In the genomic region with DNA sequence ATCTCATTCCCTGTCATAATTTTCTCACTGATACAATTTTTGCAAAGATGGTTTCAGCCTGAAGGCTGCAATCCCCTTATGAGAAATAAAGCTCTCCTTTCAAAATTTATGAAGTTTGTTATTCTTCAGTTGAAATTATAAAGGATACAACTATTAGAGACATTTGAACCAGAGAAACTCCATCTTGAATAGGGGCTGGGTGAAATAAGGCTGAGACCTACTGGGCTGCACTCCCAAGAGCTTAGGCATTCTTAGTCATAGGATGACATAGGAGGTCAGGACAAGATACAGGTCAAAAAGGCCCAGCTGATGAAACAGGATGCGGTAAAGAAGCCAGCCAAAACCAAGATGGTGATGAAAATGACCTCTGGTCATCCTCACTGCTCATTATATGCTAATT, we compare ENCODE assay signal across 21 cellular contexts. TPM values are rescaled to one million over a fixed set of nuclear protein-coding genes. Genes with fewer than 3 reads are reported as not detected.
DNase-seq lines count a peak whose midpoint lies in the region; ATAC-seq and TF ChIP-seq lines count a peak whose summit lies in the region.
"Had no signal": no experiment of that assay in that cellular context is flagged by ENCODE, and none has a peak within 500 bp of the region (broad histone marks: within the 10 kb centered on the region; RNA-seq: fewer than 3 reads in every experiment).

No MANE protein-coding gene starts in this region.

- H3K27me3 ChIP-seq in mammary epithelial cell (ENCODE audit: insufficient read depth, low read length), result no peaks in the 10 kb centered on the region
- H3K27me3 ChIP-seq in osteoblast (ENCODE audit: insufficient read depth, low read length), result no peaks in the 10 kb centered on the region
- H3K27me3 ChIP-seq: BLaER1, cardiac muscle cell, SJCRH30 had no signal

- H3K4me3 ChIP-seq in GM12865 (ENCODE audit: low read depth, low read length) (no peak overlapping the region), mammary epithelial cell (replicated peaks in 1 of 3; ENCODE audit: insufficient read depth in 1 of 3, low read depth in 2 of 3, low read length in 3 of 3) (no peak overlapping the region), osteoblast (ENCODE audit: insufficient read depth, low read length) (no peak overlapping the region)
- H3K4me3 ChIP-seq: BLaER1, cardiac muscle cell, SJCRH30 had no signal

- BruUV-seq in mammary epithelial cell (replicated peaks; lab: Mats Ljungman, UMichigan), result no TSS peak

- H3K4me1 ChIP-seq in mammary epithelial cell (ENCODE audit: insufficient read depth, low read length), result peaks cover 6% of the 10 kb centered on the region
- peaks cover 55% of the 10 kb centered on the region for H3K4me1 ChIP-seq in osteoblast (ENCODE audit: insufficient read depth, low read length)
- H3K4me1 ChIP-seq: parathyroid adenoma, SJCRH30 had no signal

- intact Hi-C loops in mammary epithelial cell (cut with micrococcal nuclease), result loop anchor here (5.0 kb wide), 1 partner anchor 73 kb away; no protein-coding TSS in a partner anchor

- CTCF ChIA-PET in mammary epithelial cell (lab: Charles Lee; ENCODE audit: low non-redundant PET), result no interaction called here

- DNase-seq in GM12865 (ENCODE audit: low read depth), result peak; percentile 43
- peak; percentile 80 for DNase-seq in M059J (ENCODE audit: low read depth)
- peak; percentile 46 for DNase-seq in mammary epithelial cell
- DNase-seq in osteoblast (ENCODE audit: insufficient read length, low spot score, missing footprints), result no peak
- DNase-seq in amniotic stem cell (lab: John Stamatoyannopoulos, UW), result no peak
- DNase-seq: activated B cell treated with CpG ODN at 0.5 μM for 24 hours; activated CD8-positive, alpha-beta memory T cell treated with anti-CD3 and anti-CD28 coated beads for 24 hours; activated naive CD8-positive, alpha-beta T cell treated with anti-CD3 and anti-CD28 coated beads, Interleukin-2, amount 10 ng/mL, durations not matched to agents 7 days and 5 days; islet precursor cell; NCI-H1092 treated with DMSO at 0.1 percent for 48 hours; NCI-H524 treated with DMSO at 0.1 percent for 48 hours; SJCRH30; stimulated activated CD4-positive, alpha-beta T cell treated with anti-CD3 and anti-CD28 coated beads, Interleukin-4, amount 100 ng/mL, for 1 hour had no signal

- no peaks in the 10 kb centered on the region for H3K79me2 ChIP-seq in mammary epithelial cell (ENCODE audit: insufficient read depth, low read length)
- no peaks in the 10 kb centered on the region for H3K79me2 ChIP-seq in osteoblast (ENCODE audit: insufficient read depth, low read length)
- H3K79me2 ChIP-seq: parathyroid adenoma had no signal

- no peaks in the 10 kb centered on the region for H4K20me1 ChIP-seq in mammary epithelial cell (ENCODE audit: insufficient read depth, low read length)
- H4K20me1 ChIP-seq in osteoblast (ENCODE audit: insufficient read depth, low read length), result no peaks in the 10 kb centered on the region
- H4K20me1 ChIP-seq: BLaER1 had no signal

- TF ChIP-seq CTCF in GM12865 (IDR thresholded peaks at IDR 0.05; ENCODE audit: insufficient read depth, low read depth, low read length, missing control alignments), result no peak
- no peak for TF ChIP-seq CTCF in mammary epithelial cell (conservative IDR thresholded peaks at IDR 0.05 in 1 of 2, IDR thresholded peaks at IDR 0.05 in 1 of 2; ENCODE audit: extremely low read depth in 1 of 2, insufficient read depth in 1 of 2, low read depth in 1 of 2, low read length in 2 of 2)
- TF ChIP-seq CTCF in osteoblast (IDR thresholded peaks at IDR 0.05; ENCODE audit: extremely low read depth, low read depth, low read length), result no peak

- no peaks in the 10 kb centered on the region for H3K9me3 ChIP-seq in mammary epithelial cell (replicated peaks; ENCODE audit: insufficient read depth, low read length)
- no peaks in the 10 kb centered on the region for H3K9me3 ChIP-seq in osteoblast (ENCODE audit: low read depth, low read length)
- H3K9me3 ChIP-seq: SJCRH30 had no signal

- ATAC-seq in GM18498 (IDR thresholded peaks at IDR 0.05; ENCODE audit: unreplicated experiment) (no peak), HG03442 (IDR thresholded peaks at IDR 0.05; ENCODE audit: unreplicated experiment) (no peak)
- ATAC-seq: esophagus mucosa had no signal

- H3K36me3 ChIP-seq in mammary epithelial cell (ENCODE audit: insufficient read depth, low read length), result no peaks in the 10 kb centered on the region
- no peaks in the 10 kb centered on the region for H3K36me3 ChIP-seq in osteoblast (ENCODE audit: insufficient read depth, low read length)
- H3K36me3 ChIP-seq: BLaER1, cardiac muscle cell, SJCRH30 had no signal

- H3K9ac ChIP-seq in mammary epithelial cell (ENCODE audit: insufficient read depth, low read length), result no peak overlapping the region
- H3K9ac ChIP-seq: BLaER1, parathyroid adenoma had no signal

- in situ Hi-C loops in mammary epithelial cell (cut with MboI; ENCODE audit: low sequenced_read_pairs in 2 of 2), result no loop called here

- 58% methylated on average over 1 of the region's 1 CpG for WGBS in mammary epithelial cell (ENCODE audit: low coverage, missing lambda C conversion rate)

- dilution Hi-C loops in mammary epithelial cell (cut with HindIII; ENCODE audit: low sequenced_read_pairs), result loop anchor here (5.0 kb wide), 1 partner anchor 48 kb away; no protein-coding TSS in a partner anchor

- H2AFZ ChIP-seq in mammary epithelial cell (ENCODE audit: low read depth, low read length), result no peak overlapping the region
- H2AFZ ChIP-seq in osteoblast (ENCODE audit: low read length), result peak overlapping the region; percentile 15
- H2AFZ ChIP-seq: parathyroid adenoma had no signal

- H3K4me2 ChIP-seq in mammary epithelial cell (ENCODE audit: insufficient read depth, low read depth, low read length), result no peak overlapping the region
- no peak overlapping the region for H3K4me2 ChIP-seq in osteoblast (ENCODE audit: insufficient read depth, low read length)
- H3K4me2 ChIP-seq: BLaER1 had no signal

- H3K27ac ChIP-seq in mammary epithelial cell (ENCODE audit: insufficient read depth, low read depth, low read length) (no peak overlapping the region), osteoblast (ENCODE audit: low read depth, low read length) (peak overlapping the region; percentile 82)
- H3K27ac ChIP-seq: BLaER1, cardiac muscle cell, parathyroid adenoma, SJCRH30 had no signal

RNA-seq across cellular contexts. Expression of a gene that starts 22.5 kb away (rescaled TPM):
- total RNA-seq in M059J (2014; rRNA removed; shearing (Covaris generic)), result 0.37 and 0.76 TPM in 2 replicates
- not detected for total RNA-seq in mammary epithelial cell
- polyA plus RNA-seq in mammary epithelial cell, result not detected
- polyA minus RNA-seq in mammary epithelial cell, result not detected
- not detected in 2 replicates for total RNA-seq in osteoblast
- total RNA-seq: activated B cell treated with CpG ODN at 0.5 μM for 24 hours; activated naive CD8-positive, alpha-beta T cell treated with anti-CD3 and anti-CD28 coated beads, Interleukin-2, amount 10 ng/mL, durations not matched to agents 7 days and 5 days; cardiac muscle cell; esophagus mucosa; lung microvascular endothelial cell; SJCRH30 had no signal
- polyA plus RNA-seq: IgD-negative memory B cell had no signal

RNA-seq across cellular contexts. Expression of a gene that starts 27.6 kb away (rescaled TPM):
- total RNA-seq in M059J (2014; rRNA removed; shearing (Covaris generic)), result 303 and 380 TPM in 2 replicates
- total RNA-seq in mammary epithelial cell (1 to 10 TPM; 2.5 to 3.6 TPM), osteoblast (33.9 and 43.8 TPM in 2 replicates)
- 2.2 TPM for polyA plus RNA-seq in mammary epithelial cell
- 0.67 TPM for polyA minus RNA-seq in mammary epithelial cell

RNA-seq across cellular contexts. Expression of a gene that starts 37.0 kb away (rescaled TPM):
- total RNA-seq in M059J (2014; rRNA removed; shearing (Covaris generic)), result 733 and 788 TPM in 2 replicates
- total RNA-seq in mammary epithelial cell (1 to 10 TPM in 1 of 2 donors, under 1 TPM in 1; 0.50 to 1.2 TPM), osteoblast (19.7 and 34.4 TPM in 2 replicates)
- polyA plus RNA-seq in mammary epithelial cell, result 0.37 TPM
- polyA minus RNA-seq in mammary epithelial cell, result 3.5 TPM

RNA-seq across cellular contexts. Expression of a gene that starts 53.5 kb away (rescaled TPM):
- total RNA-seq in M059J (2014; rRNA removed; shearing (Covaris generic)), result 42.5 and 58.0 TPM in 2 replicates
- total RNA-seq in mammary epithelial cell (1 to 10 TPM; 1.1 to 1.2 TPM), osteoblast (7.7 and 9.0 TPM in 2 replicates)
- 0.41 TPM for polyA plus RNA-seq in mammary epithelial cell
- not detected for polyA minus RNA-seq in mammary epithelial cell
- total RNA-seq: cardiac muscle cell had no signal

RNA-seq across cellular contexts. Expression of a gene that starts 59.0 kb away (rescaled TPM):
- 57.4 and 77.5 TPM in 2 replicates for total RNA-seq in M059J (2014; rRNA removed; shearing (Covaris generic))
- total RNA-seq in mammary epithelial cell (10 to 100 TPM in 1 of 2 donors, 1 to 10 TPM in 1; 7.6 to 11.2 TPM), osteoblast (30.4 and 39.1 TPM in 2 replicates)
- polyA plus RNA-seq in mammary epithelial cell, result 4.2 TPM
- 2.5 TPM for polyA minus RNA-seq in mammary epithelial cell

Comparison
In these comparisons a context has a peak if more than half of its experiments do, and no peak if none do; other contexts are left out.
1. DNase-seq: peak in GM12865 (single experiment), M059J (single experiment) and mammary epithelial cell (single experiment); none in osteoblast (single experiment) and amniotic stem cell (single experiment).
2. RNA of a gene that starts 37.0 kb away (total RNA-seq): 733 to 788 TPM in M059J; 19.7 to 34.4 TPM in osteoblast and 0.50 to 1.2 TPM in mammary epithelial cell; every median in the first group is over 10 times any median in the second.